8 cellular contexts compared by ENCODE assay signal in the genomic region with DNA sequence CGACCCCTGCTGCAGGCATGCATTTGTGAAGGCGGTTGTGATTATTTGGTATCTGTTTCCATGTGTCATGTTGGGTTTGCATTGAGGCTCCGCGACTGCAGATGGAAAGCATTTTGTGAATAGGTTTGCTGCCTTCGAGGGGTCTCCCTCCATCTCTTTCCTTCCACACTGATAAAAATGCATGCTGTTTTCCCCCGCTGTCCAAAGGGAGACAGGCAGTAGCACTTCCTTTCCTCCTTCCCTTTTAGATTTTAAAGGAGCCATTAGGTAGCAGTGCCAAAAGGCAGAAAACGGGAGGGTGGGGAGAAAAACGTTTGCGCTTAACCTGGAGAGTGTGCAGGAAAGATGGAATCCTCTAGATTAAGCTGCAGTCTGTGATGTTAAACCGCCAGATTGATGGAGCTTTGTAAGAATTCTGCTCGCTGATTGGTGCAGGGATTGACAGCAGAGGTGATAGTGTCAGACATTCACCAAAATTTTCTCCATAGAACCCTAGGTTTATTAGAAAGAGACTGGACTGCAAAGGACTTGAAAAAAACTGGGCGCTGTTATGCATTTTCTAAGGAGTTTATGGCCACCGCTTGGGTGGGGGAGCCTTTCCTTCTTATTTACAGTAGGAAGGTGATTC. TPM values are rescaled to one million over a fixed set of nuclear protein-coding genes. Genes with fewer than 3 reads are reported as not detected.
DNase-seq lines count a peak whose midpoint lies in the region; ATAC-seq and TF ChIP-seq lines count a peak whose summit lies in the region.

No MANE protein-coding gene starts in this region.

- peak; percentile 37 for ATAC-seq in left lobe of liver

- in situ Hi-C loops in brain microvascular endothelial cell (cut with HindIII; ENCODE audit: low pct_ligation_motif_present, low sequenced_read_pairs), result no loop called here

- DNase-seq in NCI-H2107 treated with DMSO at 0.1 percent for 48 hours (lab: John Stamatoyannopoulos, UW; ENCODE audit: unreplicated experiment) (peak; percentile 19), NCI-H2107 (lab: John Stamatoyannopoulos, UW) (no peak), NCI-H82 (lab: John Stamatoyannopoulos, UW) (peak; percentile 75), brain microvascular endothelial cell (no peak), left lobe of liver (ENCODE audit: low spot score) (no peak), superior temporal gyrus (ENCODE audit: extremely low spot score) (peak; percentile 67)
- DNase-seq in effector CD4-positive, alpha-beta T cell, result no peak
- no peak for DNase-seq in activated CD4-positive, CD25-positive, alpha-beta regulatory T cell treated with anti-CD3 and anti-CD28 coated beads, Interleukin-2, amount 50 U/mL, for 72 hours

- no peaks in the 10 kb centered on the region for H3K27me3 ChIP-seq in brain microvascular endothelial cell (replicated peaks)

- TF ChIP-seq CTCF in brain microvascular endothelial cell (IDR thresholded peaks at IDR 0.05; ENCODE audit: low read depth, low read length, missing control alignments), result no peak

- H3K27ac ChIP-seq in brain microvascular endothelial cell, result peak overlapping the region; percentile 79

- H3K36me3 ChIP-seq in brain microvascular endothelial cell (replicated peaks), result no peaks in the 10 kb centered on the region

- H3K4me3 ChIP-seq in brain microvascular endothelial cell (ENCODE audit: low read depth, low read length), result peak overlapping the region; percentile 87

RNA-seq across cellular contexts. Expression of a gene that starts 0.7 kb away (rescaled TPM):
- 16.8 TPM for total RNA-seq in left lobe of liver

Comparison
In these comparisons a context has a peak if more than half of its experiments do, and no peak if none do; other contexts are left out.
1. DNase-seq: peak in NCI-H2107 treated with DMSO at 0.1 percent for 48 hours (single experiment), NCI-H82 (single experiment) and superior temporal gyrus (single experiment); none in NCI-H2107 (single experiment), brain microvascular endothelial cell (single experiment), left lobe of liver (single experiment), effector CD4-positive, alpha-beta T cell (single experiment) and activated CD4-positive, CD25-positive, alpha-beta regulatory T cell treated with anti-CD3 and anti-CD28 coated beads, Interleukin-2, amount 50 U/mL, for 72 hours (single experiment).